Comparison of ENCODE assay signal across 8 cellular contexts in genomic region chr12:110583137-110584059, GRCh38. TPM values are rescaled to one million over a fixed set of nuclear protein-coding genes. Genes with fewer than 3 reads are reported as not detected.
DNase-seq lines count a peak whose midpoint lies in the region; ATAC-seq, FAIRE-seq and TF ChIP-seq lines count a peak whose summit lies in the region.

TSS of gene PPTC7 (minus strand) at chr12:110583318. CDS start at chr12:110583031, 287 bp downstream.

- no peaks in the 10 kb centered on the region for H3K27me3 Mint-ChIP-seq in activated naive CD8-positive, alpha-beta T cell treated with anti-CD3 and anti-CD28 coated beads, Interleukin-2, amount 50 U/mL, for 24 hours

- intact Hi-C loops in Right ventricle myocardium superior (cut with DNase I): loop anchor here (5.0 kb wide), 1 partner anchor 36 kb away; no protein-coding TSS in a partner anchor
- intact Hi-C loops in pancreas (cut with DNase I): no loop called here
- intact Hi-C loops in thyroid gland (cut with DNase I): no loop called here

- TF ChIP-seq CTCF in GM12875 (IDR thresholded peaks at IDR 0.05; ENCODE audit: borderline replicate concordance, insufficient read depth, low read depth, low read length): no peak
- TF ChIP-seq CTCF in pancreas (IDR thresholded peaks at IDR 0.05): no peak
- no peak for TF ChIP-seq CTCF in thyroid gland (IDR thresholded peaks at IDR 0.05)

- peak; percentile 82 to 96 for TF ChIP-seq POLR2A in thyroid gland (IDR thresholded peaks at IDR 0.05)

- H3K36me3 Mint-ChIP-seq in activated naive CD8-positive, alpha-beta T cell treated with anti-CD3 and anti-CD28 coated beads, Interleukin-2, amount 50 U/mL, for 24 hours (ENCODE audit: low read depth): peaks cover 20% of the 10 kb centered on the region

- H3K4me1 ChIP-seq in pancreas (peaks cover 29 to 50% (median 36%) of the 10 kb centered on the region in 3 donors), thyroid gland (peaks cover 49 to 71% of the 10 kb centered on the region in 2 donors)

- H3K27ac ChIP-seq in pancreas (peak within 1 kb of the TSS; percentile 66 to 88 (median 78)), thyroid gland (peak within 1 kb of the TSS; percentile 77 to 93 (median 93))

- ATAC-seq in HG02763 (IDR thresholded peaks at IDR 0.05; ENCODE audit: unreplicated experiment): peak; percentile 84
- ATAC-seq in activated naive CD8-positive, alpha-beta T cell treated with anti-CD3 and anti-CD28 coated beads, Interleukin-2, amount 50 U/mL, for 24 hours: peak; percentile 91
- peak; percentile 90 for ATAC-seq in Right ventricle myocardium superior (ENCODE audit: poor library complexity)
- peak; percentile 90 to 95 (median 94) for ATAC-seq in pancreas

- H3K4me3 ChIP-seq in GM12875 (ENCODE audit: low read depth, low read length) (peak within 1 kb of the TSS; percentile 97), pancreas (peak within 1 kb of the TSS; percentile 57 to 90 (median 78)), thyroid gland (replicated peaks in 1 of 3) (peak within 1 kb of the TSS; percentile 57 to 81 (median 70))

- H3K9me3 ChIP-seq in pancreas (no peaks in the 10 kb centered on the region), thyroid gland (no peaks in the 10 kb centered on the region)

- H3K36me3 ChIP-seq in pancreas (no peaks in the 10 kb centered on the region), thyroid gland (no peaks in the 10 kb centered on the region)

- WGBS in pancreas, 2 donors: 1% methylated on average over 36 to 52 of the region's 52 CpGs
- WGBS in thyroid gland, 2 donors: 8 to 14% methylated on average over 14 to 21 of the region's 52 CpGs

- H3K9me3 Mint-ChIP-seq in activated naive CD8-positive, alpha-beta T cell treated with anti-CD3 and anti-CD28 coated beads, Interleukin-2, amount 50 U/mL, for 24 hours: no peaks in the 10 kb centered on the region

- H3K27me3 ChIP-seq in pancreas (no peaks in the 10 kb centered on the region), thyroid gland (no peaks in the 10 kb centered on the region)

- peak within 1 kb of the TSS; percentile 98 for H3K4me3 Mint-ChIP-seq in activated naive CD8-positive, alpha-beta T cell treated with anti-CD3 and anti-CD28 coated beads, Interleukin-2, amount 50 U/mL, for 24 hours

- DNase-seq in NCI-H1436 (lab: John Stamatoyannopoulos, UW) (peak; percentile 96), SW480 (ENCODE audit: low spot score) (peak; percentile 91), Right ventricle myocardium superior (peak; percentile 98), pancreas (peak; percentile 96 to 99 (median 97)), thyroid gland (peak; percentile 97 to 98)
- DNase-seq in activated naive CD8-positive, alpha-beta T cell treated with anti-CD3 and anti-CD28 coated beads, Interleukin-2, amount 50 U/mL, for 24 hours: peak; percentile 98

- H3K4me1 Mint-ChIP-seq in activated naive CD8-positive, alpha-beta T cell treated with anti-CD3 and anti-CD28 coated beads, Interleukin-2, amount 50 U/mL, for 24 hours: peaks cover 60% of the 10 kb centered on the region

- no peak for FAIRE-seq in pancreas (lab: Jason Lieb, UNC)

- H3K27ac Mint-ChIP-seq in activated naive CD8-positive, alpha-beta T cell treated with anti-CD3 and anti-CD28 coated beads, Interleukin-2, amount 50 U/mL, for 24 hours: peak within 1 kb of the TSS; percentile 96

RNA-seq across cellular contexts. Expression of gene PPTC7, which starts in this region (rescaled TPM):
- total RNA-seq in Right ventricle myocardium superior (98.3 TPM), pancreas (1 to 10 TPM; 4.6 to 9.0 (median 6.2) TPM), thyroid gland (10 to 100 TPM; 15.8 to 28.9 (median 22.8) TPM)
- polyA plus RNA-seq in pancreas: 1 to 10 TPM; 2.2 to 5.8 TPM

Comparison
In these comparisons a context has a peak if more than half of its experiments do, and no peak if none do; other contexts are left out.
1. Peak in every context shown above with its lines: DNase-seq, ATAC-seq, H3K4me3 ChIP-seq and H3K27ac ChIP-seq.